In genomic region chr12:51814311-51815088, GRCh38 we compare ENCODE assay signal across 1 cellular context.
TF ChIP-seq lines count a peak whose summit lies in the region.

No MANE protein-coding gene starts in this region.

TF ChIP-seq in K562, 482 proteins besides CTCF, POLR2A, EP300 and RAD21 (continued from another document and continues in another):
- no peak for TF ChIP-seq CEBPZ (IDR thresholded peaks at IDR 0.05; ENCODE audit: borderline replicate concordance, low read depth, low read length)
- TF ChIP-seq, protein P1, sequence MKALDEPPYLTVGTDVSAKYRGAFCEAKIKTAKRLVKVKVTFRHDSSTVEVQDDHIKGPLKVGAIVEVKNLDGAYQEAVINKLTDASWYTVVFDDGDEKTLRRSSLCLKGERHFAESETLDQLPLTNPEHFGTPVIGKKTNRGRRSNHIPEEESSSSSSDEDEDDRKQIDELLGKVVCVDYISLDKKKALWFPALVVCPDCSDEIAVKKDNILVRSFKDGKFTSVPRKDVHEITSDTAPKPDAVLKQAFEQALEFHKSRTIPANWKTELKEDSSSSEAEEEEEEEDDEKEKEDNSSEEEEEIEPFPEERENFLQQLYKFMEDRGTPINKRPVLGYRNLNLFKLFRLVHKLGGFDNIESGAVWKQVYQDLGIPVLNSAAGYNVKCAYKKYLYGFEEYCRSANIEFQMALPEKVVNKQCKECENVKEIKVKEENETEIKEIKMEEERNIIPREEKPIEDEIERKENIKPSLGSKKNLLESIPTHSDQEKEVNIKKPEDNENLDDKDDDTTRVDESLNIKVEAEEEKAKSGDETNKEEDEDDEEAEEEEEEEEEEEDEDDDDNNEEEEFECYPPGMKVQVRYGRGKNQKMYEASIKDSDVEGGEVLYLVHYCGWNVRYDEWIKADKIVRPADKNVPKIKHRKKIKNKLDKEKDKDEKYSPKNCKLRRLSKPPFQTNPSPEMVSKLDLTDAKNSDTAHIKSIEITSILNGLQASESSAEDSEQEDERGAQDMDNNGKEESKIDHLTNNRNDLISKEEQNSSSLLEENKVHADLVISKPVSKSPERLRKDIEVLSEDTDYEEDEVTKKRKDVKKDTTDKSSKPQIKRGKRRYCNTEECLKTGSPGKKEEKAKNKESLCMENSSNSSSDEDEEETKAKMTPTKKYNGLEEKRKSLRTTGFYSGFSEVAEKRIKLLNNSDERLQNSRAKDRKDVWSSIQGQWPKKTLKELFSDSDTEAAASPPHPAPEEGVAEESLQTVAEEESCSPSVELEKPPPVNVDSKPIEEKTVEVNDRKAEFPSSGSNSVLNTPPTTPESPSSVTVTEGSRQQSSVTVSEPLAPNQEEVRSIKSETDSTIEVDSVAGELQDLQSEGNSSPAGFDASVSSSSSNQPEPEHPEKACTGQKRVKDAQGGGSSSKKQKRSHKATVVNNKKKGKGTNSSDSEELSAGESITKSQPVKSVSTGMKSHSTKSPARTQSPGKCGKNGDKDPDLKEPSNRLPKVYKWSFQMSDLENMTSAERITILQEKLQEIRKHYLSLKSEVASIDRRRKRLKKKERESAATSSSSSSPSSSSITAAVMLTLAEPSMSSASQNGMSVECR (CRISPR knock-in tag; IDR thresholded peaks at IDR 0.05), result no peak
- no peak; the same call in 1 of the 2 replicates for TF ChIP-seq ELF1 (tag; IDR thresholded peaks at IDR 0.05)
- no peak for TF ChIP-seq IRF9 (tag; IDR thresholded peaks at IDR 0.05)
- TF ChIP-seq, protein P2, sequence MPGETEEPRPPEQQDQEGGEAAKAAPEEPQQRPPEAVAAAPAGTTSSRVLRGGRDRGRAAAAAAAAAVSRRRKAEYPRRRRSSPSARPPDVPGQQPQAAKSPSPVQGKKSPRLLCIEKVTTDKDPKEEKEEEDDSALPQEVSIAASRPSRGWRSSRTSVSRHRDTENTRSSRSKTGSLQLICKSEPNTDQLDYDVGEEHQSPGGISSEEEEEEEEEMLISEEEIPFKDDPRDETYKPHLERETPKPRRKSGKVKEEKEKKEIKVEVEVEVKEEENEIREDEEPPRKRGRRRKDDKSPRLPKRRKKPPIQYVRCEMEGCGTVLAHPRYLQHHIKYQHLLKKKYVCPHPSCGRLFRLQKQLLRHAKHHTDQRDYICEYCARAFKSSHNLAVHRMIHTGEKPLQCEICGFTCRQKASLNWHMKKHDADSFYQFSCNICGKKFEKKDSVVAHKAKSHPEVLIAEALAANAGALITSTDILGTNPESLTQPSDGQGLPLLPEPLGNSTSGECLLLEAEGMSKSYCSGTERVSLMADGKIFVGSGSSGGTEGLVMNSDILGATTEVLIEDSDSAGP (CRISPR knock-in tag; IDR thresholded peaks at IDR 0.05), result no peak
- no peak for TF ChIP-seq SOX6 (IDR thresholded peaks at IDR 0.05)
- TF ChIP-seq FOXA1 (IDR thresholded peaks at IDR 0.05; ENCODE audit: borderline replicate concordance), result no peak
- no peak for TF ChIP-seq MAFG (tag; conservative IDR thresholded peaks at IDR 0.05)
- TF ChIP-seq ZSCAN29 (IDR thresholded peaks at IDR 0.05), result no peak
- TF ChIP-seq FOXJ2 (tag; IDR thresholded peaks at IDR 0.05), result no peak
- peak; percentile 48; the same call in 1 of the 2 replicates for TF ChIP-seq ZBTB33 (CRISPR knock-in tag; IDR thresholded peaks at IDR 0.05)
- TF ChIP-seq CREBBP (IDR thresholded peaks at IDR 0.05; ENCODE audit: low read depth, low read length), result no peak
- TF ChIP-seq TCFL5 (CRISPR knock-in tag; conservative IDR thresholded peaks at IDR 0.05), result no peak
- TF ChIP-seq UBTF (IDR thresholded peaks at IDR 0.05; ENCODE audit: borderline replicate concordance in 1 of 2, low read depth in 2 of 2, low read length in 2 of 2), result 0 out of 4 replicates have a peak, but pooled peaks of 1 of the 2 experiments have one; percentile 37
- no peak for TF ChIP-seq NFE2L1 (tag; IDR thresholded peaks at IDR 0.05; ENCODE audit: borderline replicate concordance, low read depth)
- TF ChIP-seq CXXC5 (CRISPR knock-in tag; IDR thresholded peaks at IDR 0.05), result peak; percentile 61
- TF ChIP-seq, protein P3, sequence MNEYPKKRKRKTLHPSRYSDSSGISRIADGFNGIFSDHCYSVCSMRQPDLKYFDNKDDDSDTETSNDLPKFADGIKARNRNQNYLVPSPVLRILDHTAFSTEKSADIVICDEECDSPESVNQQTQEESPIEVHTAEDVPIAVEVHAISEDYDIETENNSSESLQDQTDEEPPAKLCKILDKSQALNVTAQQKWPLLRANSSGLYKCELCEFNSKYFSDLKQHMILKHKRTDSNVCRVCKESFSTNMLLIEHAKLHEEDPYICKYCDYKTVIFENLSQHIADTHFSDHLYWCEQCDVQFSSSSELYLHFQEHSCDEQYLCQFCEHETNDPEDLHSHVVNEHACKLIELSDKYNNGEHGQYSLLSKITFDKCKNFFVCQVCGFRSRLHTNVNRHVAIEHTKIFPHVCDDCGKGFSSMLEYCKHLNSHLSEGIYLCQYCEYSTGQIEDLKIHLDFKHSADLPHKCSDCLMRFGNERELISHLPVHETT (CRISPR knock-in tag; conservative IDR thresholded peaks at IDR 0.05 in 1 of 2, IDR thresholded peaks at IDR 0.05 in 1 of 2), result no peak
- 0 out of 2 replicates have a peak, but pooled peaks have one; percentile 10 for TF ChIP-seq CREM (IDR thresholded peaks at IDR 0.05; ENCODE audit: low read depth)
- no peak for TF ChIP-seq IRF1 (CRISPR knock-in tag; IDR thresholded peaks at IDR 0.05; ENCODE audit: borderline replicate concordance)
- TF ChIP-seq ZNF253 (CRISPR knock-in tag; conservative IDR thresholded peaks at IDR 0.05), result no peak
- TF ChIP-seq EGR1 (conservative IDR thresholded peaks at IDR 0.05), result no peak
- TF ChIP-seq SIN3A (IDR thresholded peaks at IDR 0.05; ENCODE audit: borderline replicate concordance in 2 of 2, control insufficient read depth in 1 of 2, low read depth in 2 of 2, low read length in 2 of 2), result no peak
- TF ChIP-seq CHD1 (IDR thresholded peaks at IDR 0.05; ENCODE audit: low read length), result no peak
- no peak for TF ChIP-seq CBX3 (IDR thresholded peaks at IDR 0.05; ENCODE audit: borderline replicate concordance in 1 of 2, low read length in 2 of 2)
- TF ChIP-seq NR2C2 (CRISPR knock-in tag; IDR thresholded peaks at IDR 0.05), result no peak
- peak; percentile 83 for TF ChIP-seq NR2C2 (tag; IDR thresholded peaks at IDR 0.05)
- TF ChIP-seq ESRRA (IDR thresholded peaks at IDR 0.05; ENCODE audit: borderline replicate concordance, low read depth), result no peak
- TF ChIP-seq E2F6 (IDR thresholded peaks at IDR 0.05; ENCODE audit: borderline replicate concordance in 1 of 2, extremely low read depth in 1 of 2, insufficient read depth in 1 of 2, insufficient read length in 1 of 2, low read depth in 1 of 2, low read length in 1 of 2, poor library complexity in 1 of 2, severe bottlenecking in 1 of 2), result peak in 1 of 2 experiments; percentile 14
- no peak for TF ChIP-seq NELFE (IDR thresholded peaks at IDR 0.05; ENCODE audit: insufficient read depth, insufficient read length)
- TF ChIP-seq, protein P4, sequence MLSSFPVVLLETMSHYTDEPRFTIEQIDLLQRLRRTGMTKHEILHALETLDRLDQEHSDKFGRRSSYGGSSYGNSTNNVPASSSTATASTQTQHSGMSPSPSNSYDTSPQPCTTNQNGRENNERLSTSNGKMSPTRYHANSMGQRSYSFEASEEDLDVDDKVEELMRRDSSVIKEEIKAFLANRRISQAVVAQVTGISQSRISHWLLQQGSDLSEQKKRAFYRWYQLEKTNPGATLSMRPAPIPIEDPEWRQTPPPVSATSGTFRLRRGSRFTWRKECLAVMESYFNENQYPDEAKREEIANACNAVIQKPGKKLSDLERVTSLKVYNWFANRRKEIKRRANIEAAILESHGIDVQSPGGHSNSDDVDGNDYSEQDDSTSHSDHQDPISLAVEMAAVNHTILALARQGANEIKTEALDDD (IDR thresholded peaks at IDR 0.05), result no peak
- 0 out of 4 replicates have a peak, but pooled peaks of 1 of the 2 experiments have one; percentile 2 for TF ChIP-seq RCOR1 (IDR thresholded peaks at IDR 0.05; ENCODE audit: borderline replicate concordance in 1 of 2, low read depth in 2 of 2, low read length in 2 of 2)
- no peak for TF ChIP-seq MYC (IDR thresholded peaks at IDR 0.05; ENCODE audit: low read depth, low read length)
- TF ChIP-seq MYC (CRISPR knock-in tag; IDR thresholded peaks at IDR 0.05; ENCODE audit: borderline replicate concordance, low read depth), result no peak
- TF ChIP-seq PCBP1 (IDR thresholded peaks at IDR 0.05; ENCODE audit: low read depth, low read length, poor library complexity, severe bottlenecking), result no peak
- TF ChIP-seq SIN3B (IDR thresholded peaks at IDR 0.05; ENCODE audit: low read depth), result 0 out of 2 replicates have a peak, but pooled peaks have one; percentile 20
- TF ChIP-seq, protein P5, sequence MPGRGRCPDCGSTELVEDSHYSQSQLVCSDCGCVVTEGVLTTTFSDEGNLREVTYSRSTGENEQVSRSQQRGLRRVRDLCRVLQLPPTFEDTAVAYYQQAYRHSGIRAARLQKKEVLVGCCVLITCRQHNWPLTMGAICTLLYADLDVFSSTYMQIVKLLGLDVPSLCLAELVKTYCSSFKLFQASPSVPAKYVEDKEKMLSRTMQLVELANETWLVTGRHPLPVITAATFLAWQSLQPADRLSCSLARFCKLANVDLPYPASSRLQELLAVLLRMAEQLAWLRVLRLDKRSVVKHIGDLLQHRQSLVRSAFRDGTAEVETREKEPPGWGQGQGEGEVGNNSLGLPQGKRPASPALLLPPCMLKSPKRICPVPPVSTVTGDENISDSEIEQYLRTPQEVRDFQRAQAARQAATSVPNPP (IDR thresholded peaks at IDR 0.05; ENCODE audit: borderline replicate concordance, insufficient read depth, insufficient read length), result no peak
- no peak for TF ChIP-seq NFATC3 (IDR thresholded peaks at IDR 0.05)
- TF ChIP-seq NBN (IDR thresholded peaks at IDR 0.05; ENCODE audit: low read depth), result no peak
- no peak for TF ChIP-seq BDP1 (IDR thresholded peaks at IDR 0.05; ENCODE audit: insufficient read depth, insufficient read length)
